In genomic region chr11:119319136-119319701, GRCh38 we compare ENCODE assay signal across 10 cellular contexts. TPM values are rescaled to one million over a fixed set of nuclear protein-coding genes. Genes with fewer than 3 reads are reported as not detected.
DNase-seq lines count a peak whose midpoint lies in the region; ATAC-seq and TF ChIP-seq lines count a peak whose summit lies in the region.
"Had no signal": no experiment of that assay in that cellular context is flagged by ENCODE, and none has a peak within 500 bp of the region (broad histone marks: within the 10 kb centered on the region; RNA-seq: fewer than 3 reads in every experiment).

No MANE protein-coding gene starts in this region.

- TF ChIP-seq CTCF in HFFc6 (IDR thresholded peaks at IDR 0.05): no peak
- TF ChIP-seq CTCF in coronary artery (IDR thresholded peaks at IDR 0.05): no peak
- TF ChIP-seq CTCF in nephron progenitor cell (IDR thresholded peaks at IDR 0.05): no peak

- H3K27ac ChIP-seq in BLaER1 (peak overlapping the region; percentile 89), coronary artery (peak overlapping the region; percentile 95 to 99)

- peaks cover 9% of the 10 kb centered on the region for H3K36me3 ChIP-seq in BLaER1

- DNase-seq in HFFc6 (no peak), coronary artery (ENCODE audit: low spot score) (no peak), nephron progenitor cell (no peak), SKM-1 (lab: John Stamatoyannopoulos, UW; ENCODE audit: unreplicated experiment) (no peak), NCI-H526 treated with DMSO at 0.1 percent for 48 hours (lab: John Stamatoyannopoulos, UW) (no peak), DMS153 (lab: John Stamatoyannopoulos, UW) (no peak)

- no peak for ATAC-seq in HG02870 (IDR thresholded peaks at IDR 0.05; ENCODE audit: unreplicated experiment)

- H3K4me3 ChIP-seq in BLaER1 (peak overlapping the region; percentile 80), coronary artery (peak overlapping the region; percentile 95)

- peak overlapping the region; percentile 99 for H3K4me2 ChIP-seq in BLaER1

- peaks cover 90% of the 10 kb centered on the region for H3K4me1 ChIP-seq in BLaER1

- peaks cover 24% of the 10 kb centered on the region for H4K20me1 ChIP-seq in BLaER1

- H3K27me3 Mint-ChIP-seq in HFFc6 (ENCODE audit: insufficient read depth): peaks cover 14% of the 10 kb centered on the region; the same call in 1 of the 2 replicates
- peaks cover 28% of the 10 kb centered on the region for H3K27me3 Mint-ChIP-seq in nephron progenitor cell (ENCODE audit: low read depth, poor library complexity)

- peak overlapping the region; percentile 72 for H3K9ac ChIP-seq in BLaER1

- H3K27me3 ChIP-seq in BLaER1: no peaks in the 10 kb centered on the region

- H3K36me3 Mint-ChIP-seq in HFFc6 (ENCODE audit: low read depth) (no peaks in the 10 kb centered on the region), nephron progenitor cell (ENCODE audit: low read depth) (no peaks in the 10 kb centered on the region)

- H3K9me3 Mint-ChIP-seq in HFFc6 (no peaks in the 10 kb centered on the region), nephron progenitor cell (no peaks in the 10 kb centered on the region)

- no peaks in the 10 kb centered on the region for H3K9me3 ChIP-seq in BLaER1

- H3K4me3 Mint-ChIP-seq in HFFc6 (no peak overlapping the region), nephron progenitor cell (peak overlapping the region; percentile 54)

- peaks cover 20% of the 10 kb centered on the region for H3K4me1 Mint-ChIP-seq in HFFc6 (ENCODE audit: low read depth)
- peaks cover 62% of the 10 kb centered on the region for H3K4me1 Mint-ChIP-seq in nephron progenitor cell

- peak overlapping the region; percentile 48; the same call in 1 of the 2 replicates for H3K27ac Mint-ChIP-seq in HFFc6
- H3K27ac Mint-ChIP-seq in nephron progenitor cell: peak overlapping the region; percentile 65

RNA-seq across cellular contexts. Expression of gene MCAM, which starts 2.3 kb away (rescaled TPM):
- total RNA-seq in HFFc6 (2021; fragmentation: NEBNext Ultra II Directional; extraction: Animal tissue kit (Norgen Biotek cat#: 25700)): 1 to 10 TPM; 1.8 to 7.7 (median 6.9) TPM

RNA-seq across cellular contexts. Expression of gene RNF26, which starts 15.1 kb away (rescaled TPM):
- 10 to 100 TPM; 48.6 to 63.5 (median 52.7) TPM for total RNA-seq in HFFc6 (2021; fragmentation: NEBNext Ultra II Directional; extraction: Animal tissue kit (Norgen Biotek cat#: 25700))

RNA-seq across cellular contexts. Expression of gene C1QTNF5, which starts 21.5 kb away (rescaled TPM):
- 10 to 100 TPM in 5 of 6 experiments, 1 to 10 TPM in 1; 8.2 to 16.1 (median 15.1) TPM for total RNA-seq in HFFc6 (2021; fragmentation: NEBNext Ultra II Directional; extraction: Animal tissue kit (Norgen Biotek cat#: 25700))

RNA-seq across cellular contexts. Expression of gene MFRP, which starts 27.3 kb away (rescaled TPM):
- total RNA-seq in HFFc6 (2021; fragmentation: NEBNext Ultra II Directional; extraction: Animal tissue kit (Norgen Biotek cat#: 25700)): not detected
- total RNA-seq: fibroblast of villous mesenchyme, pulmonary artery endothelial cell had no signal
